ENCODE assay signal across 1 cellular context in the genomic region with DNA sequence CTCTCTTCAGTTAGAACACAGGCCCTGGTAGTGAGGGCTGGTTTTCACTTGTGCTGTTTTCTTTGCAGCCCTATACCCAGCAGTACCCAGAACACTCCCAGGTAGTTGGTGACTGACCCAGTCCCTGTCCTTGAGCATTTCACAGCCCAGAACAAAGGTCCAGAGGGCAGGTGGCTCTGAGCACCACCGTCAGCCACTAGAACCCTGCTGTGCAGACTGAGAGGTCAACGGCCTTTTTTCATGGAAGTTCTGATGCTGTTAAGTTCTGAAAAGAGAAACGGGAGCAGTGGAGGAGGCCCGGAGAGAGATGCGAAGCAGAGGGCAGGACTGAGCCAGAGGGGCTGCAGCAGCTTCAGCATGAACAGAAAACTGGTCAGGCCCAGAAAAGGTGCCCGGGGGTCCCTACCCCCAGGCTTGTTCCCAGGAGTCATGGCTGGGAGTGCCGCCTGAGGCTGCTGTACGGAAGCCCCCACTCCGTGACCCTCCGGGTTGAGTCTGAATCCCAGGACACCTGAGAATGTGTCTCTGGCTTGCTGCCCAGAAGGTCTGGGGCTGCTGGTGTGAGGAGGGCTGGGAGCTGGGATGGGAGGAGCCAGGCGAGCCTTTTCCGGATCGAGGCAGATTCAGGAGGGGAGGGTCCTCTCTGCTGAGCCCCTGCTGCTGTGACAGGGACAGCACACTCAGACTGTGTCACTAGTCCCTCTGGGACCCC.
A peak's percentile ranks its signal among the peaks of the same experiment; 100 is the strongest.
TF ChIP-seq lines count a peak whose summit lies in the region.

No MANE protein-coding gene starts in this region.

TF ChIP-seq in HepG2, 621 proteins besides CTCF, POLR2A, EP300 and RAD21 (continued from another document and continues in another):
- TF ChIP-seq, protein P1, sequence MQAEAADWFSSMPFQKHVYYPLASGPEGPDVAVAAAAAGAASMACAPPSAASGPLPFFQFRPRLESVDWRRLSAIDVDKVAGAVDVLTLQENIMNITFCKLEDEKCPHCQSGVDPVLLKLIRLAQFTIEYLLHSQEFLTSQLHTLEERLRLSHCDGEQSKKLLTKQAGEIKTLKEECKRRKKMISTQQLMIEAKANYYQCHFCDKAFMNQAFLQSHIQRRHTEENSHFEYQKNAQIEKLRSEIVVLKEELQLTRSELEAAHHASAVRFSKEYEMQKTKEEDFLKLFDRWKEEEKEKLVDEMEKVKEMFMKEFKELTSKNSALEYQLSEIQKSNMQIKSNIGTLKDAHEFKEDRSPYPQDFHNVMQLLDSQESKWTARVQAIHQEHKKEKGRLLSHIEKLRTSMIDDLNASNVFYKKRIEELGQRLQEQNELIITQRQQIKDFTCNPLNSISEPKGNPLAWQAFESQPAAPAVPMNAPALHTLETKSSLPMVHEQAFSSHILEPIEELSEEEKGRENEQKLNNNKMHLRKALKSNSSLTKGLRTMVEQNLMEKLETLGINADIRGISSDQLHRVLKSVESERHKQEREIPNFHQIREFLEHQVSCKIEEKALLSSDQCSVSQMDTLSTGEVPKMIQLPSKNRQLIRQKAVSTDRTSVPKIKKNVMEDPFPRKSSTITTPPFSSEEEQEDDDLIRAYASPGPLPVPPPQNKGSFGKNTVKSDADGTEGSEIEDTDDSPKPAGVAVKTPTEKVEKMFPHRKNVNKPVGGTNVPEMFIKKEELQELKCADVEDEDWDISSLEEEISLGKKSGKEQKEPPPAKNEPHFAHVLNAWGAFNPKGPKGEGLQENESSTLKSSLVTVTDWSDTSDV (CRISPR knock-in tag; IDR thresholded peaks at IDR 0.05) = no peak
- TF ChIP-seq, protein P2, sequence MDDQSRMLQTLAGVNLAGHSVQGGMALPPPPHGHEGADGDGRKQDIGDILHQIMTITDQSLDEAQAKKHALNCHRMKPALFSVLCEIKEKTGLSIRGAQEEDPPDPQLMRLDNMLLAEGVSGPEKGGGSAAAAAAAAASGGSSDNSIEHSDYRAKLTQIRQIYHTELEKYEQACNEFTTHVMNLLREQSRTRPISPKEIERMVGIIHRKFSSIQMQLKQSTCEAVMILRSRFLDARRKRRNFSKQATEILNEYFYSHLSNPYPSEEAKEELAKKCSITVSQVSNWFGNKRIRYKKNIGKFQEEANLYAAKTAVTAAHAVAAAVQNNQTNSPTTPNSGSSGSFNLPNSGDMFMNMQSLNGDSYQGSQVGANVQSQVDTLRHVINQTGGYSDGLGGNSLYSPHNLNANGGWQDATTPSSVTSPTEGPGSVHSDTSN (CRISPR knock-in tag; IDR thresholded peaks at IDR 0.05; ENCODE audit: borderline replicate concordance) = no peak
- TF ChIP-seq IKZF4 (CRISPR knock-in tag; IDR thresholded peaks at IDR 0.05; ENCODE audit: borderline replicate concordance, low read depth, not compliant biosample characterization) = no peak
- TF ChIP-seq HDAC1 (CRISPR knock-in tag; IDR thresholded peaks at IDR 0.05) = 0 out of 2 replicates have a peak, but pooled peaks have one; percentile 34
- no peak for TF ChIP-seq TMF1 (CRISPR knock-in tag; IDR thresholded peaks at IDR 0.05; ENCODE audit: low read depth)
- no peak for TF ChIP-seq DPF2 (CRISPR knock-in tag; IDR thresholded peaks at IDR 0.05; ENCODE audit: borderline replicate concordance, low read depth)
- TF ChIP-seq, protein P3, sequence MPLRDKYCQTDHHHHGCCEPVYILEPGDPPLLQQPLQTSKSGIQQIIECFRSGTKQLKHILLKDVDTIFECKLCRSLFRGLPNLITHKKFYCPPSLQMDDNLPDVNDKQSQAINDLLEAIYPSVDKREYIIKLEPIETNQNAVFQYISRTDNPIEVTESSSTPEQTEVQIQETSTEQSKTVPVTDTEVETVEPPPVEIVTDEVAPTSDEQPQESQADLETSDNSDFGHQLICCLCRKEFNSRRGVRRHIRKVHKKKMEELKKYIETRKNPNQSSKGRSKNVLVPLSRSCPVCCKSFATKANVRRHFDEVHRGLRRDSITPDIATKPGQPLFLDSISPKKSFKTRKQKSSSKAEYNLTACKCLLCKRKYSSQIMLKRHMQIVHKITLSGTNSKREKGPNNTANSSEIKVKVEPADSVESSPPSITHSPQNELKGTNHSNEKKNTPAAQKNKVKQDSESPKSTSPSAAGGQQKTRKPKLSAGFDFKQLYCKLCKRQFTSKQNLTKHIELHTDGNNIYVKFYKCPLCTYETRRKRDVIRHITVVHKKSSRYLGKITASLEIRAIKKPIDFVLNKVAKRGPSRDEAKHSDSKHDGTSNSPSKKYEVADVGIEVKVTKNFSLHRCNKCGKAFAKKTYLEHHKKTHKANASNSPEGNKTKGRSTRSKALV (CRISPR knock-in tag; IDR thresholded peaks at IDR 0.05) = peak; percentile 38; the same call in 1 of the 2 replicates
- TF ChIP-seq EZH2 (conservative IDR thresholded peaks at IDR 0.05; ENCODE audit: low read depth, low read length) = no peak
- peak; percentile 35; the same call in 1 of the 2 replicates for TF ChIP-seq PHF21A (CRISPR knock-in tag; IDR thresholded peaks at IDR 0.05)
- TF ChIP-seq ZMYM4 (CRISPR knock-in tag; IDR thresholded peaks at IDR 0.05) = no peak
- no peak for TF ChIP-seq ZNF383 (CRISPR knock-in tag; IDR thresholded peaks at IDR 0.05; ENCODE audit: borderline replicate concordance)
- TF ChIP-seq ZNF44 (CRISPR knock-in tag; IDR thresholded peaks at IDR 0.05) = no peak
- TF ChIP-seq, protein P4, sequence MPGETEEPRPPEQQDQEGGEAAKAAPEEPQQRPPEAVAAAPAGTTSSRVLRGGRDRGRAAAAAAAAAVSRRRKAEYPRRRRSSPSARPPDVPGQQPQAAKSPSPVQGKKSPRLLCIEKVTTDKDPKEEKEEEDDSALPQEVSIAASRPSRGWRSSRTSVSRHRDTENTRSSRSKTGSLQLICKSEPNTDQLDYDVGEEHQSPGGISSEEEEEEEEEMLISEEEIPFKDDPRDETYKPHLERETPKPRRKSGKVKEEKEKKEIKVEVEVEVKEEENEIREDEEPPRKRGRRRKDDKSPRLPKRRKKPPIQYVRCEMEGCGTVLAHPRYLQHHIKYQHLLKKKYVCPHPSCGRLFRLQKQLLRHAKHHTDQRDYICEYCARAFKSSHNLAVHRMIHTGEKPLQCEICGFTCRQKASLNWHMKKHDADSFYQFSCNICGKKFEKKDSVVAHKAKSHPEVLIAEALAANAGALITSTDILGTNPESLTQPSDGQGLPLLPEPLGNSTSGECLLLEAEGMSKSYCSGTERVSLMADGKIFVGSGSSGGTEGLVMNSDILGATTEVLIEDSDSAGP (CRISPR knock-in tag; IDR thresholded peaks at IDR 0.05; ENCODE audit: borderline replicate concordance) = no peak
- TF ChIP-seq ZNF781 (CRISPR knock-in tag; IDR thresholded peaks at IDR 0.05; ENCODE audit: borderline replicate concordance, not compliant biosample characterization) = no peak
- 0 out of 2 replicates have a peak, but pooled peaks have one; percentile 45 for TF ChIP-seq ZNF160 (CRISPR knock-in tag; IDR thresholded peaks at IDR 0.05)
- no peak for TF ChIP-seq ZNF878 (CRISPR knock-in tag; IDR thresholded peaks at IDR 0.05)
- TF ChIP-seq, protein P5, sequence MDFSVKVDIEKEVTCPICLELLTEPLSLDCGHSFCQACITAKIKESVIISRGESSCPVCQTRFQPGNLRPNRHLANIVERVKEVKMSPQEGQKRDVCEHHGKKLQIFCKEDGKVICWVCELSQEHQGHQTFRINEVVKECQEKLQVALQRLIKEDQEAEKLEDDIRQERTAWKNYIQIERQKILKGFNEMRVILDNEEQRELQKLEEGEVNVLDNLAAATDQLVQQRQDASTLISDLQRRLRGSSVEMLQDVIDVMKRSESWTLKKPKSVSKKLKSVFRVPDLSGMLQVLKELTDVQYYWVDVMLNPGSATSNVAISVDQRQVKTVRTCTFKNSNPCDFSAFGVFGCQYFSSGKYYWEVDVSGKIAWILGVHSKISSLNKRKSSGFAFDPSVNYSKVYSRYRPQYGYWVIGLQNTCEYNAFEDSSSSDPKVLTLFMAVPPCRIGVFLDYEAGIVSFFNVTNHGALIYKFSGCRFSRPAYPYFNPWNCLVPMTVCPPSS (IDR thresholded peaks at IDR 0.05) = no peak
- TF ChIP-seq KAT2B (IDR thresholded peaks at IDR 0.05; ENCODE audit: borderline replicate concordance, low read depth, low read length) = no peak
- TF ChIP-seq ZNF143 (CRISPR knock-in tag; IDR thresholded peaks at IDR 0.05) = no peak
- no peak for TF ChIP-seq ZNF20 (CRISPR knock-in tag; IDR thresholded peaks at IDR 0.05)
- TF ChIP-seq TBP (CRISPR knock-in tag; IDR thresholded peaks at IDR 0.05) = no peak
- TF ChIP-seq, protein P6, sequence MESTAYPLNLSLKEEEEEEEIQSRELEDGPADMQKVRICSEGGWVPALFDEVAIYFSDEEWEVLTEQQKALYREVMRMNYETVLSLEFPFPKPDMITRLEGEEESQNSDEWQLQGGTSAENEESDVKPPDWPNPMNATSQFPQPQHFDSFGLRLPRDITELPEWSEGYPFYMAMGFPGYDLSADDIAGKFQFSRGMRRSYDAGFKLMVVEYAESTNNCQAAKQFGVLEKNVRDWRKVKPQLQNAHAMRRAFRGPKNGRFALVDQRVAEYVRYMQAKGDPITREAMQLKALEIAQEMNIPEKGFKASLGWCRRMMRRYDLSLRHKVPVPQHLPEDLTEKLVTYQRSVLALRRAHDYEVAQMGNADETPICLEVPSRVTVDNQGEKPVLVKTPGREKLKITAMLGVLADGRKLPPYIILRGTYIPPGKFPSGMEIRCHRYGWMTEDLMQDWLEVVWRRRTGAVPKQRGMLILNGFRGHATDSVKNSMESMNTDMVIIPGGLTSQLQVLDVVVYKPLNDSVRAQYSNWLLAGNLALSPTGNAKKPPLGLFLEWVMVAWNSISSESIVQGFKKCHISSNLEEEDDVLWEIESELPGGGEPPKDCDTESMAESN (CRISPR knock-in tag; conservative IDR thresholded peaks at IDR 0.05) = no peak
- TF ChIP-seq, protein P7, sequence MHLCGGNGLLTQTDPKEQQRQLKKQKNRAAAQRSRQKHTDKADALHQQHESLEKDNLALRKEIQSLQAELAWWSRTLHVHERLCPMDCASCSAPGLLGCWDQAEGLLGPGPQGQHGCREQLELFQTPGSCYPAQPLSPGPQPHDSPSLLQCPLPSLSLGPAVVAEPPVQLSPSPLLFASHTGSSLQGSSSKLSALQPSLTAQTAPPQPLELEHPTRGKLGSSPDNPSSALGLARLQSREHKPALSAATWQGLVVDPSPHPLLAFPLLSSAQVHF (CRISPR knock-in tag; IDR thresholded peaks at IDR 0.05) = no peak
- no peak for TF ChIP-seq KDM4B (CRISPR knock-in tag; IDR thresholded peaks at IDR 0.05)
- TF ChIP-seq ETV6 (CRISPR knock-in tag; conservative IDR thresholded peaks at IDR 0.05) = no peak
- TF ChIP-seq ZNF768 (CRISPR knock-in tag; IDR thresholded peaks at IDR 0.05) = no peak
- TF ChIP-seq, protein P8, sequence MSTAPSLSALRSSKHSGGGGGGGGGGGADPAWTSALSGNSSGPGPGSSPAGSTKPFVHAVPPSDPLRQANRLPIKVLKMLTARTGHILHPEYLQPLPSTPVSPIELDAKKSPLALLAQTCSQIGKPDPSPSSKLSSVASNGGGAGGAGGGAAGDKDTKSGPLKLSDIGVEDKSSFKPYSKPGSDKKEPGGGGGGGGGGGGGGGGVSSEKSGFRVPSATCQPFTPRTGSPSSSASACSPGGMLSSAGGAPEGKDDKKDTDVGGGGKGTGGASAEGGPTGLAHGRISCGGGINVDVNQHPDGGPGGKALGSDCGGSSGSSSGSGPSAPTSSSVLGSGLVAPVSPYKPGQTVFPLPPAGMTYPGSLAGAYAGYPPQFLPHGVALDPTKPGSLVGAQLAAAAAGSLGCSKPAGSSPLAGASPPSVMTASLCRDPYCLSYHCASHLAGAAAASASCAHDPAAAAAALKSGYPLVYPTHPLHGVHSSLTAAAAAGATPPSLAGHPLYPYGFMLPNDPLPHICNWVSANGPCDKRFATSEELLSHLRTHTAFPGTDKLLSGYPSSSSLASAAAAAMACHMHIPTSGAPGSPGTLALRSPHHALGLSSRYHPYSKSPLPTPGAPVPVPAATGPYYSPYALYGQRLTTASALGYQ (CRISPR knock-in tag; IDR thresholded peaks at IDR 0.05) = no peak
- no peak for TF ChIP-seq JUNB (CRISPR knock-in tag; IDR thresholded peaks at IDR 0.05; ENCODE audit: borderline replicate concordance)
- TF ChIP-seq, protein P9, sequence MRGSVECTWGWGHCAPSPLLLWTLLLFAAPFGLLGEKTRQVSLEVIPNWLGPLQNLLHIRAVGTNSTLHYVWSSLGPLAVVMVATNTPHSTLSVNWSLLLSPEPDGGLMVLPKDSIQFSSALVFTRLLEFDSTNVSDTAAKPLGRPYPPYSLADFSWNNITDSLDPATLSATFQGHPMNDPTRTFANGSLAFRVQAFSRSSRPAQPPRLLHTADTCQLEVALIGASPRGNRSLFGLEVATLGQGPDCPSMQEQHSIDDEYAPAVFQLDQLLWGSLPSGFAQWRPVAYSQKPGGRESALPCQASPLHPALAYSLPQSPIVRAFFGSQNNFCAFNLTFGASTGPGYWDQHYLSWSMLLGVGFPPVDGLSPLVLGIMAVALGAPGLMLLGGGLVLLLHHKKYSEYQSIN (CRISPR knock-in tag; IDR thresholded peaks at IDR 0.05; ENCODE audit: borderline replicate concordance) = no peak
- TF ChIP-seq SAP130 (CRISPR knock-in tag; IDR thresholded peaks at IDR 0.05; ENCODE audit: low read depth) = peak; percentile 24; the same call in 1 of the 2 replicates
- TF ChIP-seq, protein P10, sequence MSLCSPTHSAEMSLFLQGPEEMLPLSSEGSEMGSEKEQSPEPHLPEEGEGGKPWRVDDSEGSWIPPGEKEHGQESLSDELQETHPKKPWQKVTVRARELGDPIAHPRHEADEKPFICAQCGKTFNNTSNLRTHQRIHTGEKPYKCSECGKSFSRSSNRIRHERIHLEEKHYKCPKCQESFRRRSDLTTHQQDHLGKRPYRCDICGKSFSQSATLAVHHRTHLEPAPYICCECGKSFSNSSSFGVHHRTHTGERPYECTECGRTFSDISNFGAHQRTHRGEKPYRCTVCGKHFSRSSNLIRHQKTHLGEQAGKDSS (CRISPR knock-in tag; IDR thresholded peaks at IDR 0.05; ENCODE audit: borderline replicate concordance, low read depth) = no peak
- TF ChIP-seq, protein P11, sequence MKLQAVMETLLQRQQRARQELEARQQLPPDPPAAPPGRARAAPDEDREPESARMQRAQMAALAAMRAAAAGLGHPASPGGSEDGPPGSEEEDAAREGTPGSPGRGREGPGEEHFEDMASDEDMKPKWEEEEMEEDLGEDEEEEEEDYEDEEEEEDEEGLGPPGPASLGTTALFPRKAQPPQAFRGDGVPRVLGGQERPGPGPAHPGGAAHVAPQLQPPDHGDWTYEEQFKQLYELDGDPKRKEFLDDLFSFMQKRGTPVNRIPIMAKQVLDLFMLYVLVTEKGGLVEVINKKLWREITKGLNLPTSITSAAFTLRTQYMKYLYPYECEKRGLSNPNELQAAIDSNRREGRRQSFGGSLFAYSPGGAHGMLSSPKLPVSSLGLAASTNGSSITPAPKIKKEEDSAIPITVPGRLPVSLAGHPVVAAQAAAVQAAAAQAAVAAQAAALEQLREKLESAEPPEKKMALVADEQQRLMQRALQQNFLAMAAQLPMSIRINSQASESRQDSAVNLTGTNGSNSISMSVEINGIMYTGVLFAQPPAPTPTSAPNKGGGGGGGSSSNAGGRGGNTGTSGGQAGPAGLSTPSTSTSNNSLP (IDR thresholded peaks at IDR 0.05; ENCODE audit: low read depth, low read length) = no peak
- no peak for TF ChIP-seq NCOR1 (IDR thresholded peaks at IDR 0.05; ENCODE audit: borderline replicate concordance, low read length)
- no peak for TF ChIP-seq BRCA1 (CRISPR knock-in tag; IDR thresholded peaks at IDR 0.05)
- TF ChIP-seq ZNF335 (CRISPR knock-in tag; IDR thresholded peaks at IDR 0.05) = no peak
- TF ChIP-seq, protein P12, sequence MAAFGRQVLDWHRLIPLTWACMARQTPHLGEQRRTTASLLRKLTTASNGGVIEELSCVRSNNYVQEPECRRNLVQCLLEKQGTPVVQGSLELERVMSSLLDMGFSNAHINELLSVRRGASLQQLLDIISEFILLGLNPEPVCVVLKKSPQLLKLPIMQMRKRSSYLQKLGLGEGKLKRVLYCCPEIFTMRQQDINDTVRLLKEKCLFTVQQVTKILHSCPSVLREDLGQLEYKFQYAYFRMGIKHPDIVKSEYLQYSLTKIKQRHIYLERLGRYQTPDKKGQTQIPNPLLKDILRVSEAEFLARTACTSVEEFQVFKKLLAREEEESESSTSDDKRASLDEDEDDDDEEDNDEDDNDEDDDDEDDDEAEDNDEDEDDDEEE (CRISPR knock-in tag; IDR thresholded peaks at IDR 0.05) = no peak
